ENCODE assay signal across 1 cellular context in the genomic region with DNA sequence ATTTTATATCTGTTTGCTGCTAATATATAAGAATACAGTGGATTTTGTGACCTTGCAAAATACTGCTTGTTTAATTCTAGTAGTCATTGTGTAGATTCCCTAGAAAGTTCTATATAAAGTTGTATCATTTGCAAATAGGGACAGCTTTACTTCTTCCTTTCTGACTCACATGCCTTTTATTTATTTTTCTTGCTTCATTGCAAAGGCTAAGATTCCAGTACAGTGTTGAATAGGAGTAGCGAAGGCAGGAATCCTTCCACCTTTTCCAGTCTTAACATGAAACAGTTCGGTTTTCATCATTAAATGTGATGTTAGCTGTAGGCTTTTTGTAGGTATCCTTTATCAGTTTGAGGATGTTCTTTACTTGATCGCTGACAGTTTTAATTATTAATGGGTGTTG.
TF ChIP-seq lines count a peak whose summit lies in the region.

No MANE protein-coding gene starts in this region.

TF ChIP-seq in IMR-90, 13 proteins besides CTCF, POLR2A, EP300 and RAD21:
- TF ChIP-seq CEBPB (IDR thresholded peaks at IDR 0.05; ENCODE audit: low read depth, low read length) (peak; percentile 37; the same call in 1 of the 2 replicates), MXI1 (IDR thresholded peaks at IDR 0.05; ENCODE audit: borderline replicate concordance, low read depth, low read length) (no peak)
